Comparison of ENCODE assay signal across 32 cellular contexts in genomic region chr2:73766349-73766748, GRCh38. TPM values are rescaled to one million over a fixed set of nuclear protein-coding genes. Genes with fewer than 3 reads are reported as not detected.
"Had no signal": no experiment of that assay in that cellular context is flagged by ENCODE, and none has a peak within 500 bp of the region (broad histone marks: within the 10 kb centered on the region; RNA-seq: fewer than 3 reads in every experiment).

No MANE protein-coding gene starts in this region.

- DNase-seq: dermis blood vessel endothelial cell; dorsolateral prefrontal cortex; effector CD4-positive, alpha-beta T cell; effector memory CD4-positive, alpha-beta T cell; esophagus squamous epithelium; foreskin fibroblast; foreskin melanocyte; gastrocnemius medialis; glutamatergic neuron; head of caudate nucleus; heart right ventricle; hippocampal formation; left cardiac atrium; left lung; left ventricle myocardium superior; lower lobe of right lung; mesenchymal stem cell; mucosa of descending colon; naive B cell; naive thymus-derived CD8-positive, alpha-beta T cell had no signal

- FAIRE-seq: endothelial cell of umbilical vein, islet of Langerhans, keratinocyte had no signal

- H3K4me1 Mint-ChIP-seq: mesothelial cell of epicardium had no signal

- H3K9me3 Mint-ChIP-seq: mesothelial cell of epicardium; naive B cell; naive thymus-derived CD8-positive, alpha-beta T cell had no signal

- H3K27me3 ChIP-seq: dorsolateral prefrontal cortex, esophagus squamous epithelium, gastrocnemius medialis, heart right ventricle, left lung had no signal

- H3K27me3 Mint-ChIP-seq: naive B cell; naive thymus-derived CD8-positive, alpha-beta T cell had no signal

- H3K9me3 ChIP-seq: esophagus squamous epithelium, gastrocnemius medialis, heart right ventricle, left lung, lower lobe of right lung, mucosa of descending colon had no signal

- H3K4me1 ChIP-seq: gastrocnemius medialis, left lung, lower lobe of right lung had no signal

- H3K4me3 Mint-ChIP-seq: mesothelial cell of epicardium; naive B cell; naive thymus-derived CD8-positive, alpha-beta T cell had no signal

- H3K27ac ChIP-seq: coronary artery, dorsolateral prefrontal cortex, esophagus squamous epithelium, gastrocnemius medialis, heart right ventricle, left lung, lower lobe of right lung had no signal

- ATAC-seq: esophagus mucosa; gastrocnemius medialis; heart right ventricle; left cardiac atrium; left lung; left ventricle myocardium superior; lower lobe of right lung; mucosa of descending colon; naive thymus-derived CD8-positive, alpha-beta T cell had no signal

- H3K27ac Mint-ChIP-seq: mesothelial cell of epicardium; naive thymus-derived CD8-positive, alpha-beta T cell had no signal

- H3K4me3 ChIP-seq: coronary artery, dorsolateral prefrontal cortex, esophagus squamous epithelium, gastrocnemius medialis, heart right ventricle, left lung, lower lobe of right lung, mucosa of descending colon had no signal

RNA-seq across cellular contexts. Expression of gene C2orf78, which starts 17.6 kb away (rescaled TPM):
- total RNA-seq: dermis blood vessel endothelial cell; dorsolateral prefrontal cortex; endothelial cell of umbilical vein; esophagus mucosa; esophagus squamous epithelium; glomerular endothelial cell; heart right ventricle; kidney epithelial cell; left cardiac atrium; left lung; left ventricle myocardium superior; lower leg skin; lower lobe of right lung; lung microvascular endothelial cell; mesenteric fat pad; mesothelial cell of epicardium; mucosa of descending colon; myocyte; naive thymus-derived CD8-positive, alpha-beta T cell had no signal
- polyA plus RNA-seq: endothelial cell of umbilical vein; heart right ventricle; keratinocyte; naive thymus-derived CD8-positive, alpha-beta T cell had no signal
